In genomic region chr15:77966540-77967290, GRCh38 we compare ENCODE assay signal across 8 cellular contexts.
A peak's percentile ranks its signal among the peaks of the same experiment; 100 is the strongest.
DNase-seq lines count a peak whose midpoint lies in the region; ATAC-seq, FAIRE-seq and TF ChIP-seq lines count a peak whose summit lies in the region.

No MANE protein-coding gene starts in this region.

- H3K79me2 ChIP-seq in Karpas-422 (ENCODE audit: low read length) (no peaks in the 10 kb centered on the region), HepG2 (ENCODE audit: insufficient read depth, low read length) (no peaks in the 10 kb centered on the region)

- H3K9ac ChIP-seq in Karpas-422 (ENCODE audit: low read length) (no peak overlapping the region), HepG2 (ENCODE audit: insufficient read depth, low read depth, low read length) (no peak overlapping the region)

- H3K9me2 ChIP-seq in Karpas-422 (replicated peaks; ENCODE audit: insufficient read depth, low read length), result no peaks in the 10 kb centered on the region

- 0% methylated on average over 4 of the region's 4 CpGs for WGBS in HepG2 (ENCODE audit: low lambda C conversion rate)

- no peak overlapping the region for H3K27ac ChIP-seq in Karpas-422 (ENCODE audit: low read length)
- no peak overlapping the region for H3K27ac ChIP-seq in HepG2 (ENCODE audit: extremely low read length, insufficient read depth, low read length)

- CTCF ChIA-PET in WTC11 (lab: Charles Lee), result interaction anchor here (0.6 to 3.6 kb wide), 11 partner anchors 10 to 229 kb away, joined by 3 to 15 read pairs (median 4); no protein-coding TSS in a partner anchor
- CTCF ChIA-PET in HepG2 (lab: Yijun Ruan, JAX; ENCODE audit: low intra/inter-chr PET ratio, low total read pairs), result interaction anchor here (0.7 to 2.5 kb wide), 3 partner anchors 142 to 229 kb away, joined by 3 to 22 read pairs (median 3); no protein-coding TSS in a partner anchor

- H3K36me3 ChIP-seq in Karpas-422 (ENCODE audit: insufficient read depth, low read length) (no peaks in the 10 kb centered on the region), HepG2 (replicated peaks in 1 of 2; ENCODE audit: control insufficient read depth in 1 of 2, insufficient read depth in 2 of 2, low read length in 2 of 2) (no peaks in the 10 kb centered on the region)

- no peak for TF ChIP-seq POLR2A in HepG2 (IDR thresholded peaks at IDR 0.05; ENCODE audit: insufficient read depth in 1 of 2, low read depth in 2 of 2, low read length in 2 of 2)

- no peaks in the 10 kb centered on the region for H3K4me1 Mint-ChIP-seq in WTC11
- H3K4me1 Mint-ChIP-seq in chondrocyte (ENCODE audit: low read depth), result peaks cover 10% of the 10 kb centered on the region

- H3K4me3 Mint-ChIP-seq in WTC11, result no peak overlapping the region
- H3K4me3 Mint-ChIP-seq in chondrocyte (ENCODE audit: unreplicated experiment), result no peak overlapping the region

- TF ChIP-seq CTCF in WTC11 (IDR thresholded peaks at IDR 0.05) (peak; percentile 60; the same call in 1 of the 2 replicates), chondrocyte (IDR thresholded peaks at IDR 0.05) (peak; percentile 98), HepG2 (CRISPR knock-in tag; IDR thresholded peaks at IDR 0.05) (peak; percentile 81)

- POLR2A ChIA-PET in WTC11 (lab: Charles Lee), result no interaction called here
- POLR2A ChIA-PET in HepG2 (lab: Yijun Ruan, JAX), result no interaction called here

- H3K27ac Mint-ChIP-seq in WTC11 (no peak overlapping the region), chondrocyte (ENCODE audit: unreplicated experiment) (no peak overlapping the region)

- peak; percentile 69 for TF ChIP-seq RAD21 in HepG2 (CRISPR knock-in tag; IDR thresholded peaks at IDR 0.05)

- intact Hi-C loops in HepG2 (cut with micrococcal nuclease; ENCODE audit: unreplicated experiment), result loop anchor here (1.0 to 2.0 kb wide), 2 partner anchors 26 to 142 kb away; no protein-coding TSS in a partner anchor

- DNase-seq in ELR (ENCODE audit: low read depth) (peak; percentile 67), Karpas-422 (peak; percentile 81), WTC11 (ENCODE audit: low spot score) (peak; percentile 64), chondrocyte (ENCODE audit: low spot score) (no peak), HepG2 (ENCODE audit: low spot score) (peak; percentile 32)
- DNase-seq in stimulated activated CD8-positive, alpha-beta memory T cell treated with anti-CD3 and anti-CD28 coated beads, Interleukin-7, amount 100 ng/mL, for 4 hours (ENCODE audit: low read depth in 2 of 2), result peak; percentile 14 to 37

- no peaks in the 10 kb centered on the region for H3K9me3 ChIP-seq in Karpas-422 (ENCODE audit: low read length)
- H3K9me3 ChIP-seq in HepG2 (ENCODE audit: low read length), result no peaks in the 10 kb centered on the region

- H3K4me2 ChIP-seq in Karpas-422 (ENCODE audit: low read depth, low read length, poor library complexity, severe bottlenecking) (no peak overlapping the region), HepG2 (ENCODE audit: low read depth, low read length) (no peak overlapping the region)

- H3K27me3 ChIP-seq in Karpas-422 (ENCODE audit: low read length), result no peaks in the 10 kb centered on the region
- H3K27me3 ChIP-seq in HepG2 (ENCODE audit: control insufficient read depth in 1 of 2, insufficient read depth in 2 of 2, low read length in 2 of 2), result no peaks in the 10 kb centered on the region

- no TSS peak for BruUV-seq in HepG2 (replicated peaks; lab: Mats Ljungman, UMichigan)

- peaks cover 16% of the 10 kb centered on the region for H3K4me1 ChIP-seq in Karpas-422 (ENCODE audit: low read length)
- 0 out of 2 replicates have a peak, but pooled peaks cover 7% of the 10 kb centered on the region for H3K4me1 ChIP-seq in HepG2 (ENCODE audit: insufficient read depth, low read length)

- no peak overlapping the region for H2AFZ ChIP-seq in Karpas-422 (ENCODE audit: low read length)
- no peak overlapping the region for H2AFZ ChIP-seq in HepG2 (ENCODE audit: low read length)

- peaks cover 25% of the 10 kb centered on the region for H3K9me3 Mint-ChIP-seq in WTC11
- peaks cover 4% of the 10 kb centered on the region for H3K9me3 Mint-ChIP-seq in chondrocyte (ENCODE audit: low read depth)

- in situ Hi-C loops in HepG2 (cut with HindIII; ENCODE audit: extremely low pct_ligation_motif_present, low pct_unique_long_range_greater_than_20kb), result loop anchor here (25.0 kb wide), 1 partner anchor 271 kb away; the partner anchor contains the start of gene ACSBG1

- no peaks in the 10 kb centered on the region for H4K20me1 ChIP-seq in Karpas-422 (ENCODE audit: insufficient read depth, low read depth, low read length)
- H4K20me1 ChIP-seq in HepG2 (ENCODE audit: insufficient read depth, low read length), result no peaks in the 10 kb centered on the region

- ATAC-seq in WTC11 (peak; percentile 89), HepG2 (peak; percentile 86), GM21737 (IDR thresholded peaks at IDR 0.05; ENCODE audit: unreplicated experiment) (no peak), HG02763 (IDR thresholded peaks at IDR 0.05; ENCODE audit: unreplicated experiment) (no peak)

- FAIRE-seq in HepG2 (lab: Jason Lieb, UNC), result no peak

- no peak overlapping the region for H3K4me3 ChIP-seq in Karpas-422 (ENCODE audit: low read length)
- no peak overlapping the region for H3K4me3 ChIP-seq in HepG2 (replicated peaks in 1 of 3; ENCODE audit: insufficient read depth in 1 of 3, low read depth in 2 of 3, low read length in 3 of 3)

- H3K27me3 Mint-ChIP-seq in WTC11 (ENCODE audit: low read depth) (peaks cover 6% of the 10 kb centered on the region; the same call in 1 of the 2 replicates), chondrocyte (ENCODE audit: low read depth) (peaks cover 3% of the 10 kb centered on the region)

- H3K36me3 Mint-ChIP-seq in WTC11 (no peaks in the 10 kb centered on the region), chondrocyte (ENCODE audit: low read depth) (peaks cover 1% of the 10 kb centered on the region)

- TF ChIP-seq EP300 in HepG2 (IDR thresholded peaks at IDR 0.05; ENCODE audit: low read depth in 2 of 2, low read length in 2 of 2) (no peak), HepG2 (CRISPR knock-in tag; IDR thresholded peaks at IDR 0.05; ENCODE audit: borderline replicate concordance) (no peak)

TF ChIP-seq in WTC11, 78 proteins besides CTCF, POLR2A, EP300 and RAD21:
- TF ChIP-seq, protein P1, sequence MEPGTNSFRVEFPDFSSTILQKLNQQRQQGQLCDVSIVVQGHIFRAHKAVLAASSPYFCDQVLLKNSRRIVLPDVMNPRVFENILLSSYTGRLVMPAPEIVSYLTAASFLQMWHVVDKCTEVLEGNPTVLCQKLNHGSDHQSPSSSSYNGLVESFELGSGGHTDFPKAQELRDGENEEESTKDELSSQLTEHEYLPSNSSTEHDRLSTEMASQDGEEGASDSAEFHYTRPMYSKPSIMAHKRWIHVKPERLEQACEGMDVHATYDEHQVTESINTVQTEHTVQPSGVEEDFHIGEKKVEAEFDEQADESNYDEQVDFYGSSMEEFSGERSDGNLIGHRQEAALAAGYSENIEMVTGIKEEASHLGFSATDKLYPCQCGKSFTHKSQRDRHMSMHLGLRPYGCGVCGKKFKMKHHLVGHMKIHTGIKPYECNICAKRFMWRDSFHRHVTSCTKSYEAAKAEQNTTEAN (CRISPR knock-in tag; IDR thresholded peaks at IDR 0.05), result no peak
- TF ChIP-seq TCF7 (CRISPR knock-in tag; IDR thresholded peaks at IDR 0.05; ENCODE audit: low read depth), result no peak

TF ChIP-seq in HepG2, 621 proteins besides CTCF, POLR2A, EP300 and RAD21:
- TF ChIP-seq STAG1 (CRISPR knock-in tag; IDR thresholded peaks at IDR 0.05), result peak; percentile 80
- 0 out of 2 replicates have a peak, but pooled peaks have one; percentile 25 for TF ChIP-seq ARID3A (IDR thresholded peaks at IDR 0.05; ENCODE audit: low read depth, low read length)
- no peak for TF ChIP-seq ARHGAP35 (CRISPR knock-in tag; IDR thresholded peaks at IDR 0.05; ENCODE audit: borderline replicate concordance)
- TF ChIP-seq ATAD3A (CRISPR knock-in tag; IDR thresholded peaks at IDR 0.05), result no peak
- TF ChIP-seq SOX13 (IDR thresholded peaks at IDR 0.05), result no peak
- TF ChIP-seq SOX13 (CRISPR knock-in tag; conservative IDR thresholded peaks at IDR 0.05 in 1 of 2, IDR thresholded peaks at IDR 0.05 in 1 of 2), result no peak
- TF ChIP-seq SMC3 (IDR thresholded peaks at IDR 0.05; ENCODE audit: low read length), result peak; percentile 60

Comparison
In these comparisons a context has a peak if more than half of its experiments do, and no peak if none do; other contexts are left out.
1. ATAC-seq: peak in WTC11 (single experiment) and HepG2 (single experiment); none in GM21737 (single experiment) and HG02763 (single experiment).
2. Peak in every context shown above with its lines, with median percentiles within 50 percentile points of each other: CTCF ChIP-seq.